ENCODE assay signal across 11 cellular contexts in the genomic region with DNA sequence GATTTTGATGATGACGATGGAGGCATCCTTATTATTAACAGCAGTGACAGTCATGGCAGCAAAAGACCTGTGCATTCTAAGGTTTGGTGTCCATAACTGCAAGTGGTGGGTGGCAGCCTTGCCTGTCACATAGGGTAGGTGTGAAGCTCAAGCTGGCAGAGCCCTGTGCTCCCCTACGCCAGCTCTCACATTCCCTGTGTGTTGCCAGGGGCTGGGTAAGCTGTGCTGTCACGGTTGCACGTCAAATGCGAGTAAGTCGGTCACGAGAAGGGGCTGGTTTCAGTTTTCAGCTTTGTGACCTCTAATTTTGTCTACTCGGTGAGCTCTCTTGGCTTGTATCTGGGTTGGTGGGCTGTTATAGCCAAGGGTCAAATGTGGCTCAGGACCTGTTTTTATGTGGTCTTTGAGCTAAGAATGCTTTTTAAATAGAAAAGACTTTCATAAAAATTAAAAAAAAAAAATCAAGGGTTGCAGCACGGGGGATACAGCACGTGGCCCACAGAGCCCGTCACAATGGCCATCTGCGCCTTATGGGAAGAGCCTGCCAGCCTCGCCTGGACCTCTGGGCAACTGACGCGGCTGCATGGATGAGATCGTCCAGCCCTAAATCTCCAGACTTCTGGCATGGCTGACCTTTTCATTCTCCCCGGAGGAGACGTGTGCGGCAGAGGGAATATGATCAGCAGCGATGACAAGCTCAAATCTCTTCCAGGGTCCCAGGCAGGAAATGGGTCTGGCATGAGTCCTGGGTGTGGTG.
DNase-seq lines count a peak whose midpoint lies in the region; ATAC-seq and TF ChIP-seq lines count a peak whose summit lies in the region.
"Had no signal": no experiment of that assay in that cellular context is flagged by ENCODE, and none has a peak within 500 bp of the region (broad histone marks: within the 10 kb centered on the region; RNA-seq: fewer than 3 reads in every experiment).

No MANE protein-coding gene starts in this region.

- H3K27me3 ChIP-seq in heart left ventricle = peaks cover 0 to 59% (median 7%) of the 10 kb centered on the region in 9 donors

- no peak for TF ChIP-seq CTCF in GM12864 (IDR thresholded peaks at IDR 0.05; ENCODE audit: low read depth, low read length, missing control alignments)
- TF ChIP-seq CTCF in heart left ventricle (IDR thresholded peaks at IDR 0.05) = no peak

- peak overlapping the region in 9 of 12 donors; percentile 15 to 76 (median 47) for H3K27ac ChIP-seq in heart left ventricle
- H3K27ac ChIP-seq: HL-60 had no signal

- DNase-seq in GM12864 (ENCODE audit: low read depth) = peak; percentile 27
- DNase-seq in heart left ventricle = peak in 2 of 5 donors; percentile 68 to 76
- DNase-seq in inferior parietal cortex (ENCODE audit: extremely low spot score) = no peak
- no peak for DNase-seq in activated CD4-positive, CD25-positive, alpha-beta regulatory T cell (lab: John Stamatoyannopoulos, UW)
- DNase-seq in NCI-H187 (lab: John Stamatoyannopoulos, UW) = no peak
- no peak for DNase-seq in GDM1 (lab: John Stamatoyannopoulos, UW)
- DNase-seq: DMS 273 treated with DMSO at 0.1 percent for 48 hours, NCI-H345 had no signal

- no peaks in the 10 kb centered on the region for H3K36me3 ChIP-seq in heart left ventricle

- intact Hi-C loops in heart left ventricle (cut with DNase I) = loop anchor here in 3 of 10 donors (2.0 to 5.0 kb wide), 3 partner anchors 154 to 176 kb away; no protein-coding TSS in a partner anchor

- no peak for TF ChIP-seq POLR2A in heart left ventricle (IDR thresholded peaks at IDR 0.05)

- no peaks in the 10 kb centered on the region for H3K9me3 ChIP-seq in heart left ventricle

- ATAC-seq in GM21367 (IDR thresholded peaks at IDR 0.05; ENCODE audit: unreplicated experiment) (peak; percentile 36), HG03175 (IDR thresholded peaks at IDR 0.05; ENCODE audit: unreplicated experiment) (peak; percentile 56), heart left ventricle (peak; percentile 29 to 68 (median 60))

- H3K4me1 ChIP-seq in heart left ventricle = peaks cover 0 to 46% (median 20%) of the 10 kb centered on the region in 12 donors

- H3K4me3 ChIP-seq in GM12864 (ENCODE audit: low read depth, low read length) (peak overlapping the region; percentile 20), heart left ventricle (peak overlapping the region in 5 of 12 donors; percentile 2 to 28 (median 14))

- WGBS in heart left ventricle, 4 donors = 21 to 28% (median 24%) methylated on average over 20 of the region's 20 CpGs
